13 cellular contexts compared by ENCODE assay signal in genomic region chr17:75565066-75565465, GRCh38. TPM values are rescaled to one million over a fixed set of nuclear protein-coding genes. Genes with fewer than 3 reads are reported as not detected.
DNase-seq lines count a peak whose midpoint lies in the region; ATAC-seq, FAIRE-seq and TF ChIP-seq lines count a peak whose summit lies in the region.
"Had no signal": no experiment of that assay in that cellular context is flagged by ENCODE, and none has a peak within 500 bp of the region (broad histone marks: within the 10 kb centered on the region; RNA-seq: fewer than 3 reads in every experiment).

No MANE protein-coding gene starts in this region.

- TF ChIP-seq POLR2A in GM12891 (IDR thresholded peaks at IDR 0.05; ENCODE audit: low read depth, low read length), result no peak

- H3K4me3 Mint-ChIP-seq in effector memory CD8-positive, alpha-beta T cell, result no peak overlapping the region
- H3K4me3 Mint-ChIP-seq: activated naive CD4-positive, alpha-beta T cell treated with anti-CD3 and anti-CD28 coated beads, Interleukin-2, amount 10 ng/mL, durations not matched to agents 7 days and 5 days had no signal

- H3K9me3 Mint-ChIP-seq in effector memory CD8-positive, alpha-beta T cell, result no peaks in the 10 kb centered on the region
- H3K9me3 Mint-ChIP-seq: activated naive CD4-positive, alpha-beta T cell treated with anti-CD3 and anti-CD28 coated beads, Interleukin-2, amount 10 ng/mL, durations not matched to agents 7 days and 5 days had no signal

- TF ChIP-seq CTCF in 22Rv1 (IDR thresholded peaks at IDR 0.05), result no peak

- H3K4me1 Mint-ChIP-seq in effector memory CD8-positive, alpha-beta T cell (ENCODE audit: low read depth in 2 of 2), result no peaks in the 10 kb centered on the region
- H3K4me1 Mint-ChIP-seq: activated naive CD4-positive, alpha-beta T cell treated with anti-CD3 and anti-CD28 coated beads, Interleukin-2, amount 10 ng/mL, durations not matched to agents 7 days and 5 days had no signal

- FAIRE-seq in GM12891 (lab: Jason Lieb, UNC), result no peak

- H3K36me3 Mint-ChIP-seq in effector memory CD8-positive, alpha-beta T cell (ENCODE audit: insufficient read depth), result peaks cover 30% of the 10 kb centered on the region
- H3K36me3 Mint-ChIP-seq: activated naive CD4-positive, alpha-beta T cell treated with anti-CD3 and anti-CD28 coated beads, Interleukin-2, amount 10 ng/mL, durations not matched to agents 7 days and 5 days had no signal

- ATAC-seq in esophagus mucosa (peak; percentile 82), GM18867 (IDR thresholded peaks at IDR 0.05; ENCODE audit: unreplicated experiment) (no peak), GM21825 (IDR thresholded peaks at IDR 0.05; ENCODE audit: unreplicated experiment) (no peak)
- no peak for ATAC-seq in effector memory CD8-positive, alpha-beta T cell (replicated peaks)

- H3K27ac Mint-ChIP-seq in effector memory CD8-positive, alpha-beta T cell, result no peak overlapping the region
- H3K27ac Mint-ChIP-seq: activated naive CD4-positive, alpha-beta T cell treated with anti-CD3 and anti-CD28 coated beads, Interleukin-2, amount 10 ng/mL, durations not matched to agents 7 days and 5 days had no signal

- peak overlapping the region; percentile 55 for H3K27ac ChIP-seq in 22Rv1
- H3K27ac ChIP-seq: upper lobe of left lung had no signal

- DNase-seq in H4 (ENCODE audit: low spot score) (peak; percentile 75), NOMO-1 treated with DMSO at 0.1 percent for 48 hours (lab: John Stamatoyannopoulos, UW; ENCODE audit: unreplicated experiment) (peak; percentile 45), GM12891 (ENCODE audit: insufficient read length, low spot score) (no peak)
- no peak for DNase-seq in effector memory CD8-positive, alpha-beta T cell
- DNase-seq: activated naive CD4-positive, alpha-beta T cell treated with anti-CD3 and anti-CD28 coated beads, Interleukin-2, amount 10 ng/mL, durations not matched to agents 7 days and 5 days; NCI-H1417 treated with DMSO at 0.1 percent for 48 hours; NCI-H510A; SHP77; upper lobe of left lung had no signal

- no peaks in the 10 kb centered on the region for H3K27me3 Mint-ChIP-seq in effector memory CD8-positive, alpha-beta T cell
- H3K27me3 Mint-ChIP-seq: activated naive CD4-positive, alpha-beta T cell treated with anti-CD3 and anti-CD28 coated beads, Interleukin-2, amount 10 ng/mL, durations not matched to agents 7 days and 5 days had no signal

TF ChIP-seq in GM12891, 5 proteins besides CTCF, POLR2A, EP300 and RAD21:
- no peak for TF ChIP-seq TAF1 (IDR thresholded peaks at IDR 0.05; ENCODE audit: low read depth, low read length)
- TF ChIP-seq SPI1 (IDR thresholded peaks at IDR 0.05; ENCODE audit: low read depth, low read length), result no peak
- TF ChIP-seq POU2F2 (IDR thresholded peaks at IDR 0.05; ENCODE audit: low read depth, low read length), result no peak
- TF ChIP-seq PAX5 (IDR thresholded peaks at IDR 0.05; ENCODE audit: insufficient read depth, low read length, severe bottlenecking), result no peak
- no peak for TF ChIP-seq POLR2AphosphoS5 (IDR thresholded peaks at IDR 0.05; ENCODE audit: low read depth, low read length)

RNA-seq across cellular contexts. Expression of gene MYO15B, which starts 22.5 kb away (rescaled TPM):
- 0.02 and 1.1 TPM in 2 replicates for total RNA-seq in H4 (2014; rRNA removed; shearing (Covaris generic))
- total RNA-seq in esophagus mucosa, result 15.6 TPM
- 9.5 TPM for polyA plus RNA-seq in GM12891 (2012; ENCODE audit: low read depth, missing spikeins)

RNA-seq across cellular contexts. Expression of gene LLGL2, which starts 39.6 kb away (rescaled TPM):
- total RNA-seq in H4 (2014; rRNA removed; shearing (Covaris generic)), result 7.8 and 13.0 TPM in 2 replicates
- total RNA-seq in esophagus mucosa, result 82.1 TPM
- polyA plus RNA-seq in GM12891 (2012; ENCODE audit: low read depth, missing spikeins), result 5.2 TPM

RNA-seq across cellular contexts. Expression of gene TSEN54, which starts 48.7 kb away (rescaled TPM):
- 24.1 and 28.6 TPM in 2 replicates for total RNA-seq in H4 (2014; rRNA removed; shearing (Covaris generic))
- 23.2 TPM for total RNA-seq in esophagus mucosa
- polyA plus RNA-seq in GM12891 (2012; ENCODE audit: low read depth, missing spikeins), result 18.0 TPM

RNA-seq across cellular contexts. Expression of gene CASKIN2, which starts 49.7 kb away (rescaled TPM):
- total RNA-seq in H4 (2014; rRNA removed; shearing (Covaris generic)), result 5.4 and 8.3 TPM in 2 replicates
- 13.9 TPM for total RNA-seq in esophagus mucosa
- polyA plus RNA-seq in GM12891 (2012; ENCODE audit: low read depth, missing spikeins), result 0.04 TPM

Comparison
In these comparisons a context has a peak if more than half of its experiments do, and no peak if none do; other contexts are left out.
1. DNase-seq: peak in H4 (single experiment) and NOMO-1 treated with DMSO at 0.1 percent for 48 hours (single experiment); none in effector memory CD8-positive, alpha-beta T cell (0 of 3) and GM12891 (single experiment).